In the genomic region with DNA sequence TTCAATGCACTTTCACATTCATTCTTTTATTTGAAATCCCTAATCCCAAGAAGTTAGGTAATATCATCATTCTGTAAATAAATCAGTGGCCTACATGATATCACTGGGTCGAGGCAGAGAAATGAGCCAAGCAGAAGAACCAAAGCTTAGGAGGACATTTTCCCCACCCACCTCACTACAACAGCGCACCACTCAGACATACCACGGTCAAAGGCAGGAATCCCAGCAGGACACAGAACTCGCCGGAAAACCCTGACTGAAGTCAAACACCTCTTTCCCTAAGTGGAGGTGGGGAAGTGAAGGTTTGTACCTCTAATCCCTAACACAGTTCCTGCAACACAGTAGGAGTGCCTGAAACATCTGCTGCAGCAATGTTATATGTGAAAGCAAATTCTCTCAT, we compare ENCODE assay signal across 18 cellular contexts. TPM values are rescaled to one million over a fixed set of nuclear protein-coding genes. Genes with fewer than 3 reads are reported as not detected.
DNase-seq lines count a peak whose midpoint lies in the region; ATAC-seq, FAIRE-seq and TF ChIP-seq lines count a peak whose summit lies in the region.
"Had no signal": no experiment of that assay in that cellular context is flagged by ENCODE, and none has a peak within 500 bp of the region (broad histone marks: within the 10 kb centered on the region; RNA-seq: fewer than 3 reads in every experiment).

No MANE protein-coding gene starts in this region.

- H3K4me3 ChIP-seq in A549 (no peak overlapping the region), RWPE2 (ENCODE audit: severe bottlenecking) (no peak overlapping the region), gastroesophageal sphincter (no peak overlapping the region), neural progenitor cell (no peak overlapping the region)
- H3K4me3 ChIP-seq: ascending aorta, SJSA1 had no signal

- H3K4me1 Mint-ChIP-seq in neural progenitor cell, result peaks cover 57% of the 10 kb centered on the region
- peaks cover 40% of the 10 kb centered on the region for H3K4me1 Mint-ChIP-seq in T-helper 17 cell
- peaks cover 35% of the 10 kb centered on the region for H3K4me1 Mint-ChIP-seq in activated T-helper 2 cell treated with anti-CD3 and anti-CD28 coated beads, Interferon-gamma antibody, Interleukin-2, Interleukin-4, amounts not matched to agents 10 μg/mL and 5 μg/mL and 100 μg/mL, durations not matched to agents 14 hours and 24 hours and 36 hours (ENCODE audit: low read depth)

- H3K36me3 ChIP-seq in RWPE2 (ENCODE audit: low read depth), result no peaks in the 10 kb centered on the region
- H3K36me3 ChIP-seq in gastroesophageal sphincter, result no peaks in the 10 kb centered on the region
- H3K36me3 ChIP-seq in neural progenitor cell, result no peaks in the 10 kb centered on the region
- H3K36me3 ChIP-seq: ascending aorta, SJSA1 had no signal

- no peak overlapping the region for H3K9ac ChIP-seq in neural progenitor cell

- peaks cover 3% of the 10 kb centered on the region for H3F3A ChIP-seq in neural progenitor cell (ENCODE audit: low read depth)

- peaks cover 69% of the 10 kb centered on the region for H3K4me1 ChIP-seq in A549
- peaks cover 58% of the 10 kb centered on the region for H3K4me1 ChIP-seq in RWPE2 (ENCODE audit: insufficient read depth, poor library complexity, severe bottlenecking)
- peaks cover 9 to 79% (median 41%) of the 10 kb centered on the region in 3 donors for H3K4me1 ChIP-seq in gastroesophageal sphincter
- H3K4me1 ChIP-seq in neural progenitor cell, result peaks cover 38% of the 10 kb centered on the region

- TF ChIP-seq CTCF in A549 (IDR thresholded peaks at IDR 0.05) (no peak), RWPE2 (IDR thresholded peaks at IDR 0.05; ENCODE audit: poor library complexity, severe bottlenecking) (no peak), gastroesophageal sphincter (IDR thresholded peaks at IDR 0.05) (no peak), neural progenitor cell (IDR thresholded peaks at IDR 0.05) (no peak)

- 71% methylated on average over 5 of the region's 5 CpGs for WGBS in A549 (ENCODE audit: missing lambda C conversion rate)
- WGBS in gastroesophageal sphincter (ENCODE audit: low coverage in 1 of 2), 2 donors, result 26 to 40% methylated on average over 1 to 5 of the region's 5 CpGs

- peak overlapping the region; percentile 67 for H3K27ac Mint-ChIP-seq in neural progenitor cell
- no peak overlapping the region for H3K27ac Mint-ChIP-seq in T-helper 17 cell
- no peak overlapping the region for H3K27ac Mint-ChIP-seq in activated T-helper 2 cell treated with anti-CD3 and anti-CD28 coated beads, Interferon-gamma antibody, Interleukin-2, Interleukin-4, amounts not matched to agents 10 μg/mL and 5 μg/mL and 100 μg/mL, durations not matched to agents 14 hours and 24 hours and 36 hours

- no peaks in the 10 kb centered on the region for H3K27me3 Mint-ChIP-seq in neural progenitor cell (ENCODE audit: insufficient read depth, low read depth)
- H3K27me3 Mint-ChIP-seq in T-helper 17 cell, result no peaks in the 10 kb centered on the region
- H3K27me3 Mint-ChIP-seq in activated T-helper 2 cell treated with anti-CD3 and anti-CD28 coated beads, Interferon-gamma antibody, Interleukin-2, Interleukin-4, amounts not matched to agents 10 μg/mL and 5 μg/mL and 100 μg/mL, durations not matched to agents 14 hours and 24 hours and 36 hours (ENCODE audit: low read depth), result no peaks in the 10 kb centered on the region
- H3K27me3 Mint-ChIP-seq: stimulated activated naive CD8-positive, alpha-beta T cell treated with anti-CD3 and anti-CD28 coated beads, Interleukin-15, amount 100 ng/mL, for 72 hours had no signal

- TF ChIP-seq RAD21 in A549 (conservative IDR thresholded peaks at IDR 0.05 in 1 of 2, IDR thresholded peaks at IDR 0.05 in 1 of 2), result no peak

- peaks cover 7% of the 10 kb centered on the region for H3K79me2 ChIP-seq in neural progenitor cell (ENCODE audit: low read depth)

- CTCF ChIA-PET in A549 (lab: Yijun Ruan, JAX), result interaction anchor here (1.1 to 1.8 kb wide), 2 partner anchors 18 to 62 kb away, joined by 5 to 6 read pairs; no protein-coding TSS in a partner anchor

- intact Hi-C loops in activated T-helper 2 cell treated with anti-CD3 and anti-CD28 coated beads, Interferon-gamma antibody, Interleukin-2, Interleukin-4, amounts not matched to agents 10 μg/mL and 5 μg/mL and 100 μg/mL, durations not matched to agents 14 hours and 24 hours and 36 hours (cut with micrococcal nuclease), result loop anchor here (5.0 kb wide), 1 partner anchor 53 kb away; no protein-coding TSS in a partner anchor

- peaks cover 8% of the 10 kb centered on the region for H3K36me3 Mint-ChIP-seq in neural progenitor cell
- H3K36me3 Mint-ChIP-seq in T-helper 17 cell (ENCODE audit: low read depth), result peaks cover 2% of the 10 kb centered on the region
- peaks cover 11% of the 10 kb centered on the region for H3K36me3 Mint-ChIP-seq in activated T-helper 2 cell treated with anti-CD3 and anti-CD28 coated beads, Interferon-gamma antibody, Interleukin-2, Interleukin-4, amounts not matched to agents 10 μg/mL and 5 μg/mL and 100 μg/mL, durations not matched to agents 14 hours and 24 hours and 36 hours (ENCODE audit: low read depth)

- H3K9me3 Mint-ChIP-seq in neural progenitor cell, result peaks cover 9% of the 10 kb centered on the region
- no peaks in the 10 kb centered on the region for H3K9me3 Mint-ChIP-seq in activated T-helper 2 cell treated with anti-CD3 and anti-CD28 coated beads, Interferon-gamma antibody, Interleukin-2, Interleukin-4, amounts not matched to agents 10 μg/mL and 5 μg/mL and 100 μg/mL, durations not matched to agents 14 hours and 24 hours and 36 hours

- TF ChIP-seq EP300 in A549 (IDR thresholded peaks at IDR 0.05) (no peak), gastroesophageal sphincter (IDR thresholded peaks at IDR 0.05) (no peak)

- no peaks in the 10 kb centered on the region for H3K27me3 ChIP-seq in RWPE2 (ENCODE audit: insufficient read depth, poor library complexity, severe bottlenecking)
- H3K27me3 ChIP-seq in gastroesophageal sphincter, result no peaks in the 10 kb centered on the region
- H3K27me3 ChIP-seq in neural progenitor cell, result no peaks in the 10 kb centered on the region
- H3K27me3 ChIP-seq: ascending aorta, SJSA1 had no signal

- TF ChIP-seq POLR2A in A549 (IDR thresholded peaks at IDR 0.05; ENCODE audit: low read length) (no peak), gastroesophageal sphincter (IDR thresholded peaks at IDR 0.05) (no peak), GM12892 (IDR thresholded peaks at IDR 0.05; ENCODE audit: low read depth, low read length) (no peak)

- DNase-seq in A549 (ENCODE audit: low read depth in 1 of 2, low spot score in 1 of 2) (no peak), RWPE2 (ENCODE audit: low spot score) (no peak), neural progenitor cell (ENCODE audit: low spot score) (no peak), T-helper 17 cell (no peak), GM12892 (ENCODE audit: insufficient read length) (no peak)
- no peak for DNase-seq in activated T-helper 2 cell treated with anti-CD3 and anti-CD28 coated beads, Interferon-gamma antibody, Interleukin-2, Interleukin-4, amounts not matched to agents 10 μg/mL and 5 μg/mL and 100 μg/mL, durations not matched to agents 14 hours and 24 hours and 36 hours (ENCODE audit: low spot score)
- DNase-seq: activated gamma-delta T cell; effector memory CD4-positive, alpha-beta T cell; HCEC 1CT; islet precursor cell; MM.1S; small intestine; stimulated activated naive CD8-positive, alpha-beta T cell treated with anti-CD3 and anti-CD28 coated beads, Interleukin-15, amount 100 ng/mL, for 72 hours had no signal

- POLR2A ChIA-PET in A549 (lab: Yijun Ruan, JAX), result interaction anchor here (1.3 kb wide), 1 partner anchor 22 kb away, joined by 3 read pairs; a partner anchor contains a TSS

- H3K4me2 ChIP-seq in A549 (peak overlapping the region; percentile 69; the same call in 2 of the 3 replicates), neural progenitor cell (no peak overlapping the region)

- H3K4me3 Mint-ChIP-seq in neural progenitor cell (no peak overlapping the region), T-helper 17 cell (no peak overlapping the region)
- no peak overlapping the region for H3K4me3 Mint-ChIP-seq in activated T-helper 2 cell treated with anti-CD3 and anti-CD28 coated beads, Interferon-gamma antibody, Interleukin-2, Interleukin-4, amounts not matched to agents 10 μg/mL and 5 μg/mL and 100 μg/mL, durations not matched to agents 14 hours and 24 hours and 36 hours (ENCODE audit: low read depth)
- H3K4me3 Mint-ChIP-seq: stimulated activated naive CD8-positive, alpha-beta T cell treated with anti-CD3 and anti-CD28 coated beads, Interleukin-15, amount 100 ng/mL, for 72 hours had no signal

- H3K27ac ChIP-seq in A549, result peak overlapping the region; percentile 56 to 83; a peak in 4 of 6 replicates
- H3K27ac ChIP-seq in RWPE2 (ENCODE audit: poor library complexity, severe bottlenecking), result peak overlapping the region; percentile 97
- H3K27ac ChIP-seq in gastroesophageal sphincter, result peak overlapping the region; percentile 51 to 70 (median 62)
- H3K27ac ChIP-seq in neural progenitor cell, result no peak overlapping the region
- H3K27ac ChIP-seq: SJSA1 had no signal

- ATAC-seq in A549 (no peak), RWPE2 (ENCODE audit: low read depth) (no peak), gastroesophageal sphincter (peak; percentile 17), GM19463 (IDR thresholded peaks at IDR 0.05; ENCODE audit: unreplicated experiment) (no peak), T-helper 17 cell (no peak)
- ATAC-seq: stimulated activated naive CD8-positive, alpha-beta T cell treated with anti-CD3 and anti-CD28 coated beads, Interleukin-15, amount 100 ng/mL, for 72 hours had no signal

- H4K20me1 ChIP-seq in neural progenitor cell (ENCODE audit: low read depth), result peaks cover 26% of the 10 kb centered on the region

- no peak overlapping the region for H2AFZ ChIP-seq in neural progenitor cell (replicated peaks)

- H3K9me3 ChIP-seq in A549, result no peaks in the 10 kb centered on the region
- no peaks in the 10 kb centered on the region for H3K9me3 ChIP-seq in RWPE2 (ENCODE audit: severe bottlenecking)
- H3K9me3 ChIP-seq in gastroesophageal sphincter, result no peaks in the 10 kb centered on the region
- H3K9me3 ChIP-seq in neural progenitor cell (ENCODE audit: low read depth), result peaks cover 2% of the 10 kb centered on the region
- H3K9me3 ChIP-seq in T-helper 17 cell (ENCODE audit: control insufficient read depth, low read length, poor library complexity, severe bottlenecking), result no peaks in the 10 kb centered on the region
- H3K9me3 ChIP-seq: ascending aorta, SJSA1 had no signal

- FAIRE-seq in A549 (lab: Jason Lieb, UNC) (no peak), GM12892 (lab: Jason Lieb, UNC) (no peak)
- FAIRE-seq: small intestine, TTC549 had no signal

RNA-seq across cellular contexts. Expression of a gene that starts 21.5 kb away (rescaled TPM):
- polyA plus RNA-seq in A549 (2011; rRNA removed) (7.9 and 9.6 TPM in 2 replicates), A549 (2017; fragmentation: RNase III; extraction: RNeasy Plus Mini Kit Qiagen cat#74134 plus additional on column Dnase treatment) (4.9 to 5.8 TPM (median 5.0 TPM) in 3 replicates)
- 3.5 and 4.7 TPM in 2 replicates for polyA plus RNA-seq in A549 (2012; cell fraction: cytosol; rRNA removed)
- polyA plus RNA-seq in A549 (2012; cell fraction: nucleus; rRNA removed), result 2.5 and 3.3 TPM in 2 replicates
- 24.9 and 28.2 TPM in 2 replicates for polyA minus RNA-seq in A549 (2011; rRNA and poly(A)+ RNA removed)
- total RNA-seq in gastroesophageal sphincter (10 to 100 TPM; 61.0 to 96.7 (median 69.3) TPM), neural progenitor cell (ENCODE audit: low replicate concordance) (12.1 and 17.5 TPM in 2 replicates), T-helper 17 cell (10 to 100 TPM; 30.1 to 30.7 TPM)
- 2.0 TPM for polyA plus RNA-seq in GM12892 (2012; ENCODE audit: missing spikeins)
- total RNA-seq in activated T-helper 2 cell treated with anti-CD3 and anti-CD28 coated beads, Interferon-gamma antibody, Interleukin-2, Interleukin-4, amounts not matched to agents 10 μg/mL and 5 μg/mL and 100 μg/mL, durations not matched to agents 14 hours and 24 hours and 36 hours, result 19.3 and 22.2 TPM in 2 replicates
